In genomic region chr4:987689-988513, GRCh38 we compare ENCODE assay signal across 1 cellular context.
TF ChIP-seq lines count a peak whose summit lies in the region.

No MANE protein-coding gene starts in this region.

TF ChIP-seq in HEK293, 187 proteins besides CTCF, POLR2A, EP300 and RAD21 (continued from another document):
- TF ChIP-seq, protein P1, sequence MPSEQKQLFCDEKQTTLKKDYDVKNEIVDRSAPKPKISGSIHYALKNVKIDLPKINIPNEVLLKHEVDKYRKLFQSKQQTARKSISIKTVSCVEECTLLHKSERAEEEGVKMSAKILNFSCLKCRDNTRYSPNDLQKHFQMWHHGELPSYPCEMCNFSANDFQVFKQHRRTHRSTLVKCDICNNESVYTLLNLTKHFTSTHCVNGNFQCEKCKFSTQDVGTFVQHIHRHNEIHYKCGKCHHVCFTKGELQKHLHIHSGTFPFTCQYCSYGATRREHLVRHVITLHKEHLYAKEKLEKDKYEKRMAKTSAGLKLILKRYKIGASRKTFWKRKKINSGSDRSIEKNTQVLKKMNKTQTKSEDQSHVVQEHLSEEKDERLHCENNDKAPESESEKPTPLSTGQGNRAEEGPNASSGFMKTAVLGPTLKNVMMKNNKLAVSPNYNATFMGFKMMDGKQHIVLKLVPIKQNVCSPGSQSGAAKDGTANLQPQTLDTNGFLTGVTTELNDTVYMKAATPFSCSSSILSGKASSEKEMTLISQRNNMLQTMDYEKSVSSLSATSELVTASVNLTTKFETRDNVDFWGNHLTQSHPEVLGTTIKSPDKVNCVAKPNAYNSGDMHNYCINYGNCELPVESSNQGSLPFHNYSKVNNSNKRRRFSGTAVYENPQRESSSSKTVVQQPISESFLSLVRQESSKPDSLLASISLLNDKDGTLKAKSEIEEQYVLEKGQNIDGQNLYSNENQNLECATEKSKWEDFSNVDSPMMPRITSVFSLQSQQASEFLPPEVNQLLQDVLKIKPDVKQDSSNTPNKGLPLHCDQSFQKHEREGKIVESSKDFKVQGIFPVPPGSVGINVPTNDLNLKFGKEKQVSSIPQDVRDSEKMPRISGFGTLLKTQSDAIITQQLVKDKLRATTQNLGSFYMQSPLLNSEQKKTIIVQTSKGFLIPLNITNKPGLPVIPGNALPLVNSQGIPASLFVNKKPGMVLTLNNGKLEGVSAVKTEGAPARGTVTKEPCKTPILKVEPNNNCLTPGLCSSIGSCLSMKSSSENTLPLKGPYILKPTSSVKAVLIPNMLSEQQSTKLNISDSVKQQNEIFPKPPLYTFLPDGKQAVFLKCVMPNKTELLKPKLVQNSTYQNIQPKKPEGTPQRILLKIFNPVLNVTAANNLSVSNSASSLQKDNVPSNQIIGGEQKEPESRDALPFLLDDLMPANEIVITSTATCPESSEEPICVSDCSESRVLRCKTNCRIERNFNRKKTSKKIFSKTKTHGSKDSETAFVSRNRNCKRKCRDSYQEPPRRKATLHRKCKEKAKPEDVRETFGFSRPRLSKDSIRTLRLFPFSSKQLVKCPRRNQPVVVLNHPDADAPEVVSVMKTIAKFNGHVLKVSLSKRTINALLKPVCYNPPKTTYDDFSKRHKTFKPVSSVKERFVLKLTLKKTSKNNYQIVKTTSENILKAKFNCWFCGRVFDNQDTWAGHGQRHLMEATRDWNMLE (tag by site-specific recombination; conservative IDR thresholded peaks at IDR 0.05; ENCODE audit: low read depth): no peak
- TF ChIP-seq ZSCAN23 (tag by site-specific recombination; IDR thresholded peaks at IDR 0.05) (no peak), YY1 (tag by site-specific recombination; IDR thresholded peaks at IDR 0.05) (no peak), ZNF37A (tag by site-specific recombination; IDR thresholded peaks at IDR 0.05) (no peak), KLF10 (tag by site-specific recombination; IDR thresholded peaks at IDR 0.05) (no peak), ZNF324 (tag by site-specific recombination; IDR thresholded peaks at IDR 0.05) (no peak), ZNF629 (tag by site-specific recombination; IDR thresholded peaks at IDR 0.05) (no peak), ZNF302 (tag by site-specific recombination; IDR thresholded peaks at IDR 0.05; ENCODE audit: low read depth) (no peak)
